Comparison of ENCODE assay signal across 1 cellular context in genomic region chr1:55064861-55065263, GRCh38.
TF ChIP-seq lines count a peak whose summit lies in the region.

No MANE protein-coding gene starts in this region.

TF ChIP-seq in SK-N-SH, 30 proteins besides CTCF, POLR2A, EP300 and RAD21 (continued from another document):
- TF ChIP-seq, protein P1, sequence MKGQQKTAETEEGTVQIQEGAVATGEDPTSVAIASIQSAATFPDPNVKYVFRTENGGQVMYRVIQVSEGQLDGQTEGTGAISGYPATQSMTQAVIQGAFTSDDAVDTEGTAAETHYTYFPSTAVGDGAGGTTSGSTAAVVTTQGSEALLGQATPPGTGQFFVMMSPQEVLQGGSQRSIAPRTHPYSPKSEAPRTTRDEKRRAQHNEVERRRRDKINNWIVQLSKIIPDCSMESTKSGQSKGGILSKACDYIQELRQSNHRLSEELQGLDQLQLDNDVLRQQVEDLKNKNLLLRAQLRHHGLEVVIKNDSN (IDR thresholded peaks at IDR 0.05; ENCODE audit: borderline replicate concordance, low read depth): no peak
- TF ChIP-seq YY1 (IDR thresholded peaks at IDR 0.05; ENCODE audit: low read depth) (no peak), NFIC (IDR thresholded peaks at IDR 0.05; ENCODE audit: borderline replicate concordance) (peak; percentile 28; the same call in 1 of the 2 replicates)
